Comparison of ENCODE assay signal across 8 cellular contexts in the genomic region with DNA sequence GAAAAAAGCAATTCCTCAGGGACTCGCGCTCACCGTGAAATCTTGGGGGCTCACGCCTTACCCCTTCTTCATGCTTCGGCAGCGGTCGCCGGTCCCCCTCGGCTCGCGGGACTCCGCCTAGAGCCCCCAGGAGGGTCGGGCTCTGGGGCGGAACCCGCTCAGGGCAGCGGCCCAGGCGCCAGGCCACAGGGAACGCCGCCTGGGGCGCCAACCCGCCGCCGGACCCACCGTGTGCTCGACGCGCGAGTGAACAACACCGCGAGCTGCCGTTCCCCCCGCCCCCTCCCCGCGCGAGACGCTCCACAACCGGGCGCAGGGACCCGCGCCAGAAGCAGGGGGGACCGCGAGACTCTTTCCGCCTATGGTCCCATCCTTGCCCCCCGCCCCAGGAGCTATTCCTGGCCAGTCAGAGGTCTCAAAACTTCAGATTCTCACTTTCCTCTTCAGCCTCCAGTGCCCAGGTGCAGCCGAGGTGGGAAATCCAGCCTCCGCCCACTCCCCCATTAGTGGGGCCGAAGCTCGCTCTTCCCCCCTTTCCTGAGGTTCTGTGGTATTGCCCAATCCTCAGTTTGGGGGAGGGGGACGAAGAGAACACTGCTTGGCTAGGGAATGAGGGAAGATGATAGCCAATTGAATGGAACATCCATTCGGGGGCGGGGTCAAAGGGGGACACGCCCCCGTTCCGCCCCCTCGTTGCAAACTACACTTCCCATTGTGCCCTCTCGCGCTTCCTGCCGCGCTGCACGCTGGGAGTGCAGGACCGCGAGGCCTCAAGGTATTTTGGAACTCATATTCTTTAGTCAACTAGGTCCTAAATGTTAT. TPM values are rescaled to one million over a fixed set of nuclear protein-coding genes. Genes with fewer than 3 reads are reported as not detected.
DNase-seq lines count a peak whose midpoint lies in the region; ATAC-seq and TF ChIP-seq lines count a peak whose summit lies in the region.

A gene (minus strand): TSS at position 265 of the 822 bp plus-strand sequence. CDS start 52,069 bp downstream, outside the sequence.

- DNase-seq in Ammon's horn (ENCODE audit: low spot score) (peak; percentile 98), NCI-H524 treated with DMSO at 0.1 percent for 48 hours (lab: John Stamatoyannopoulos, UW) (peak; percentile 92), colonic mucosa (peak; percentile 96)
- peak; percentile 93 for DNase-seq in activated CD4-positive, alpha-beta T cell treated with anti-CD3 and anti-CD28 coated beads for 48 hours
- DNase-seq in stimulated activated CD4-positive, alpha-beta T cell treated with anti-CD3 and anti-CD28 coated beads, Interleukin-1b, Interleukin-23, amount 100 ng/mL, for 24 hours (ENCODE audit: low read depth in 4 of 4, low spot score in 1 of 4) = peak; percentile 70 to 87 (median 84)

- peak within 1 kb of the TSS; percentile 74 for H3K4me3 ChIP-seq in colonic mucosa

- peak within 1 kb of the TSS; percentile 76 to 93 for H3K9ac ChIP-seq in colonic mucosa (ENCODE audit: low read depth in 2 of 2, low read length in 2 of 2)

- no peaks in the 10 kb centered on the region for H3K36me3 ChIP-seq in colonic mucosa

- no peaks in the 10 kb centered on the region for H3K9me3 ChIP-seq in colonic mucosa

- peaks cover 8% of the 10 kb centered on the region for H3K4me1 ChIP-seq in colonic mucosa

- ATAC-seq in GM19324 (IDR thresholded peaks at IDR 0.05; ENCODE audit: low FRiP score, unreplicated experiment) (peak; percentile 93), HG03460 (IDR thresholded peaks at IDR 0.05; ENCODE audit: unreplicated experiment) (peak; percentile 84)

- H3K27me3 ChIP-seq in colonic mucosa = no peaks in the 10 kb centered on the region
- no peaks in the 10 kb centered on the region for H3K27me3 ChIP-seq in layer of hippocampus (ENCODE audit: control insufficient read depth, insufficient read depth, low read length)

- H3K27ac ChIP-seq in colonic mucosa = peak within 1 kb of the TSS; percentile 60
- peak within 1 kb of the TSS; percentile 92 for H3K27ac ChIP-seq in layer of hippocampus (ENCODE audit: low read depth, low read length)

- intact Hi-C loops in colonic mucosa (cut with DNase I) = loop anchor here (5.0 kb wide), 1 partner anchor 213 kb away; no protein-coding TSS in a partner anchor

- TF ChIP-seq CTCF in colonic mucosa (IDR thresholded peaks at IDR 0.05) = no peak

RNA-seq across cellular contexts. Expression of the gene that starts here (rescaled TPM):
- total RNA-seq in colonic mucosa = 1 to 10 TPM; 2.2 to 4.8 TPM

Comparison
In these comparisons a context has a peak if more than half of its experiments do, and no peak if none do; other contexts are left out.
1. Peak in every context shown above with its lines: DNase-seq, ATAC-seq, H3K4me3 ChIP-seq and H3K27ac ChIP-seq.